15 cellular contexts compared by ENCODE assay signal in genomic region chr1:201002510-201002909, GRCh38. TPM values are rescaled to one million over a fixed set of nuclear protein-coding genes. Genes with fewer than 3 reads are reported as not detected.
DNase-seq lines count a peak whose midpoint lies in the region; TF ChIP-seq lines count a peak whose summit lies in the region.
"Had no signal": no experiment of that assay in that cellular context is flagged by ENCODE, and none has a peak within 500 bp of the region (broad histone marks: within the 10 kb centered on the region; RNA-seq: fewer than 3 reads in every experiment).

No MANE protein-coding gene starts in this region.

- no peak overlapping the region for H3K27ac ChIP-seq in neural progenitor cell

- no peaks in the 10 kb centered on the region for H3K4me1 ChIP-seq in neural progenitor cell

- no peaks in the 10 kb centered on the region for H3F3A ChIP-seq in neural progenitor cell (ENCODE audit: low read depth)

- no peak overlapping the region for H2AFZ ChIP-seq in neural progenitor cell (replicated peaks)

- no peak overlapping the region for H3K4me2 ChIP-seq in neural progenitor cell

- peaks cover 6% of the 10 kb centered on the region for H3K4me1 Mint-ChIP-seq in activated naive CD8-positive, alpha-beta T cell (ENCODE audit: low read depth)
- H3K4me1 Mint-ChIP-seq in neural progenitor cell: peaks cover 2% of the 10 kb centered on the region

- H3K79me2 ChIP-seq in neural progenitor cell (ENCODE audit: low read depth): no peaks in the 10 kb centered on the region

- TF ChIP-seq CTCF in neural progenitor cell (IDR thresholded peaks at IDR 0.05): no peak
- TF ChIP-seq CTCF in GM20000 (IDR thresholded peaks at IDR 0.05; ENCODE audit: extremely low read depth, missing control alignments): no peak

- no peaks in the 10 kb centered on the region for H3K9me3 ChIP-seq in neural progenitor cell (ENCODE audit: low read depth)

- peak overlapping the region; percentile 73 for H3K27ac Mint-ChIP-seq in activated naive CD8-positive, alpha-beta T cell
- peak overlapping the region; percentile 36 for H3K27ac Mint-ChIP-seq in neural progenitor cell
- H3K27ac Mint-ChIP-seq: HFFc6 had no signal

- no peaks in the 10 kb centered on the region for H3K27me3 Mint-ChIP-seq in activated naive CD8-positive, alpha-beta T cell
- peaks cover 11% of the 10 kb centered on the region for H3K27me3 Mint-ChIP-seq in neural progenitor cell (ENCODE audit: insufficient read depth, low read depth)

- no peaks in the 10 kb centered on the region for H3K27me3 ChIP-seq in neural progenitor cell

- peaks cover 11% of the 10 kb centered on the region for H3K36me3 Mint-ChIP-seq in activated naive CD8-positive, alpha-beta T cell
- peaks cover 11% of the 10 kb centered on the region for H3K36me3 Mint-ChIP-seq in neural progenitor cell

- no peaks in the 10 kb centered on the region for H4K20me1 ChIP-seq in neural progenitor cell (ENCODE audit: low read depth)

- H3K4me3 Mint-ChIP-seq in activated naive CD8-positive, alpha-beta T cell: no peak overlapping the region
- H3K4me3 Mint-ChIP-seq in neural progenitor cell: no peak overlapping the region
- H3K4me3 Mint-ChIP-seq: HFFc6 had no signal

- no peaks in the 10 kb centered on the region for H3K36me3 ChIP-seq in neural progenitor cell

- peak; percentile 30 for DNase-seq in stimulated activated CD4-positive, alpha-beta T cell treated with anti-CD3 and anti-CD28 coated beads, Interleukin-1b, Interleukin-23, amount 100 ng/mL, for 48 hours
- no peak for DNase-seq in stimulated activated CD4-positive, alpha-beta T cell treated with anti-CD3 and anti-CD28 coated beads, Interleukin-2, amount 100 ng/mL, for 24 hours
- no peak for DNase-seq in neural progenitor cell (ENCODE audit: low spot score)
- no peak for DNase-seq in Ammon's horn (ENCODE audit: low spot score)
- DNase-seq in GM20000 (ENCODE audit: low spot score): no peak
- no peak for DNase-seq in NCI-H748 (lab: John Stamatoyannopoulos, UW; ENCODE audit: unreplicated experiment)
- DNase-seq: GOT3, HFFc6, KBM-7, NCI-H1048, NCI-H146, NCI-H2081 treated with DMSO at 0.1 percent for 48 hours, NCI-H2227 treated with DMSO at 0.1 percent for 48 hours, NCI-H526 had no signal

- no peak overlapping the region for H3K4me3 ChIP-seq in neural progenitor cell

- no peaks in the 10 kb centered on the region for H3K9me3 Mint-ChIP-seq in activated naive CD8-positive, alpha-beta T cell (ENCODE audit: low read depth)
- no peaks in the 10 kb centered on the region for H3K9me3 Mint-ChIP-seq in neural progenitor cell
- H3K9me3 Mint-ChIP-seq: HFFc6 had no signal

- no peak overlapping the region for H3K9ac ChIP-seq in neural progenitor cell

RNA-seq across cellular contexts. Expression of gene KIF21B, which starts 21.0 kb away (rescaled TPM):
- total RNA-seq in neural progenitor cell (ENCODE audit: low replicate concordance): 6.4 and 15.6 TPM in 2 replicates
- total RNA-seq: HFFc6 had no signal
